In the genomic region with DNA sequence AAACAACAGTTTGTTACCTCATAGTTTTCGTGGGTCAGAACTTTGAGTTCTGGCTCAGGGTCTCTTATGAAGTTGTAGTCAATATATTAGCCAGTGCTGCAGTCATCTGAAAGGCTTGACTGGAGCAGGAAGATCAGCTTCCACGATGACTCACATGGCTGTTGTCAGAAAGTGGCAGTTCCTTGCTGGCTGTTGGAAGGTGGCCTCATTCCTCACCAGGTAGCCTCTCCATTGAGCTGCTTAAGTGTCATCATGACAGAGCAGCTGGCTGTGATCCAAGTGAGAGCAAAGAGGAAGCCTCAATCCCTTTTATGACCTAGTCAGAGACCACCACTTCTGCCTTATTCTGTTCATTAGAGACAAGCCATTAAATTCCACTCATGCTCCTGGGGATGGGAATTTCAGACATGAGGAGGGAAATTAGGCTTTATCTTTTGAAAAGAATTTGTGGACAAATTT, we compare ENCODE assay signal across 10 cellular contexts. TPM values are rescaled to one million over a fixed set of nuclear protein-coding genes. Genes with fewer than 3 reads are reported as not detected.
A peak's percentile ranks its signal among the peaks of the same experiment; 100 is the strongest.
DNase-seq lines count a peak whose midpoint lies in the region; ATAC-seq and TF ChIP-seq lines count a peak whose summit lies in the region.
"Had no signal": no experiment of that assay in that cellular context is flagged by ENCODE, and none has a peak within 500 bp of the region (broad histone marks: within the 10 kb centered on the region; RNA-seq: fewer than 3 reads in every experiment).

No MANE protein-coding gene starts in this region.

- POLR2A ChIA-PET in MCF 10A (lab: Yijun Ruan, JAX): interaction anchor here (0.9 to 2.0 kb wide), 9 partner anchors 9 to 116 kb away, joined by 3 to 6 read pairs (median 4); no protein-coding TSS in a partner anchor

- peaks cover 38% of the 10 kb centered on the region for H3K4me1 Mint-ChIP-seq in MCF 10A (ENCODE audit: insufficient read depth, unreplicated experiment)
- H3K4me1 Mint-ChIP-seq in activated CD4-positive, alpha-beta T cell treated with anti-CD3 and anti-CD28 coated beads, Interleukin-2, amount 10 ng/mL, durations not matched to agents 24 days and 14 days: peaks cover 16% of the 10 kb centered on the region

- intact Hi-C loops in Right ventricle myocardium inferior (cut with DNase I) (loop anchor here (5.0 kb wide), 1 partner anchor 105 kb away; a partner anchor contains a TSS), cardiac septum (cut with DNase I) (no loop called here), MCF 10A (cut with micrococcal nuclease) (no loop called here)
- intact Hi-C loops in activated CD4-positive, alpha-beta T cell treated with anti-CD3 and anti-CD28 coated beads, Interleukin-2, amount 10 ng/mL, durations not matched to agents 24 days and 14 days (cut with micrococcal nuclease): no loop called here

- BruUV-seq in MCF 10A (replicated peaks; lab: Mats Ljungman, UMichigan): no TSS peak

- CTCF ChIA-PET in MCF 10A (lab: Yijun Ruan, JAX): interaction anchor here (0.7 to 7.0 kb wide), 4 partner anchors 12 to 146 kb away, joined by 3 to 133 read pairs (median 4); no protein-coding TSS in a partner anchor

- peaks cover under 1% of the 10 kb centered on the region for H3K36me3 Mint-ChIP-seq in MCF 10A (ENCODE audit: insufficient read depth, unreplicated experiment)
- H3K36me3 Mint-ChIP-seq in activated CD4-positive, alpha-beta T cell treated with anti-CD3 and anti-CD28 coated beads, Interleukin-2, amount 10 ng/mL, durations not matched to agents 24 days and 14 days (ENCODE audit: low read depth): no peaks in the 10 kb centered on the region
- H3K36me3 Mint-ChIP-seq: natural killer cell had no signal

- H3K9me3 Mint-ChIP-seq in MCF 10A (ENCODE audit: unreplicated experiment): no peaks in the 10 kb centered on the region
- H3K9me3 Mint-ChIP-seq in activated CD4-positive, alpha-beta T cell treated with anti-CD3 and anti-CD28 coated beads, Interleukin-2, amount 10 ng/mL, durations not matched to agents 24 days and 14 days: no peaks in the 10 kb centered on the region
- H3K9me3 Mint-ChIP-seq: activated B cell treated with CpG ODN at 0.5 μM for 24 hours, natural killer cell had no signal

- H3K27ac Mint-ChIP-seq in MCF 10A (ENCODE audit: low read depth, unreplicated experiment): peak overlapping the region; percentile 47
- no peak overlapping the region for H3K27ac Mint-ChIP-seq in activated CD4-positive, alpha-beta T cell treated with anti-CD3 and anti-CD28 coated beads, Interleukin-2, amount 10 ng/mL, durations not matched to agents 24 days and 14 days
- H3K27ac Mint-ChIP-seq: activated B cell treated with CpG ODN at 0.5 μM for 24 hours, natural killer cell had no signal

- no peak for DNase-seq in Right ventricle myocardium inferior (ENCODE audit: missing footprints)
- no peak for DNase-seq in cardiac septum (ENCODE audit: low spot score)
- DNase-seq in NCI-H345 treated with DMSO at 0.1 percent for 48 hours (lab: John Stamatoyannopoulos, UW; ENCODE audit: unreplicated experiment): peak; percentile 93
- peak; percentile 75 for DNase-seq in MCF 10A (ENCODE audit: unreplicated experiment)
- peak; percentile 41 to 79 for DNase-seq in lung microvascular endothelial cell (ENCODE audit: low read depth in 2 of 2)
- DNase-seq in foreskin melanocyte: no peak
- no peak for DNase-seq in activated CD4-positive, alpha-beta T cell treated with anti-CD3 and anti-CD28 coated beads, Interleukin-2, amount 10 ng/mL, durations not matched to agents 24 days and 14 days
- DNase-seq: activated B cell treated with CpG ODN at 0.5 μM for 24 hours, natural killer cell had no signal

- no peak overlapping the region for H3K4me3 Mint-ChIP-seq in MCF 10A (ENCODE audit: unreplicated experiment)
- no peak overlapping the region for H3K4me3 Mint-ChIP-seq in activated CD4-positive, alpha-beta T cell treated with anti-CD3 and anti-CD28 coated beads, Interleukin-2, amount 10 ng/mL, durations not matched to agents 24 days and 14 days
- H3K4me3 Mint-ChIP-seq: activated B cell treated with CpG ODN at 0.5 μM for 24 hours, natural killer cell had no signal

- TF ChIP-seq CTCF in MCF 10A (IDR thresholded peaks at IDR 0.05; ENCODE audit: unreplicated experiment): no peak

- no peaks in the 10 kb centered on the region for H3K27me3 Mint-ChIP-seq in MCF 10A (ENCODE audit: insufficient read depth, unreplicated experiment)
- H3K27me3 Mint-ChIP-seq in activated CD4-positive, alpha-beta T cell treated with anti-CD3 and anti-CD28 coated beads, Interleukin-2, amount 10 ng/mL, durations not matched to agents 24 days and 14 days: no peaks in the 10 kb centered on the region
- H3K27me3 Mint-ChIP-seq: activated B cell treated with CpG ODN at 0.5 μM for 24 hours had no signal

- ATAC-seq in Right ventricle myocardium inferior: peak; percentile 51
- no peak for ATAC-seq in GM18519 (IDR thresholded peaks at IDR 0.05; ENCODE audit: low FRiP score, unreplicated experiment)

RNA-seq across cellular contexts. Expression of a gene that starts 5.6 kb away (rescaled TPM):
- total RNA-seq in Right ventricle myocardium inferior (45.1 TPM), cardiac septum (48.7 TPM), MCF 10A (2022) (51.7 and 60.4 TPM in 2 replicates), lung microvascular endothelial cell (79.0 and 81.1 TPM in 2 replicates)
- total RNA-seq in activated CD4-positive, alpha-beta T cell treated with anti-CD3 and anti-CD28 coated beads, Interleukin-2, amount 10 ng/mL, durations not matched to agents 24 days and 14 days: 47.4 and 47.9 TPM in 2 replicates

Comparison
In these comparisons a context has a peak if more than half of its experiments do, and no peak if none do; other contexts are left out.
1. DNase-seq: peak in NCI-H345 treated with DMSO at 0.1 percent for 48 hours (single experiment), MCF 10A (single experiment) and lung microvascular endothelial cell (2 of 2); none in Right ventricle myocardium inferior (single experiment), cardiac septum (single experiment), foreskin melanocyte (single experiment) and activated CD4-positive, alpha-beta T cell treated with anti-CD3 and anti-CD28 coated beads, Interleukin-2, amount 10 ng/mL, durations not matched to agents 24 days and 14 days (single experiment).